In the genomic region with DNA sequence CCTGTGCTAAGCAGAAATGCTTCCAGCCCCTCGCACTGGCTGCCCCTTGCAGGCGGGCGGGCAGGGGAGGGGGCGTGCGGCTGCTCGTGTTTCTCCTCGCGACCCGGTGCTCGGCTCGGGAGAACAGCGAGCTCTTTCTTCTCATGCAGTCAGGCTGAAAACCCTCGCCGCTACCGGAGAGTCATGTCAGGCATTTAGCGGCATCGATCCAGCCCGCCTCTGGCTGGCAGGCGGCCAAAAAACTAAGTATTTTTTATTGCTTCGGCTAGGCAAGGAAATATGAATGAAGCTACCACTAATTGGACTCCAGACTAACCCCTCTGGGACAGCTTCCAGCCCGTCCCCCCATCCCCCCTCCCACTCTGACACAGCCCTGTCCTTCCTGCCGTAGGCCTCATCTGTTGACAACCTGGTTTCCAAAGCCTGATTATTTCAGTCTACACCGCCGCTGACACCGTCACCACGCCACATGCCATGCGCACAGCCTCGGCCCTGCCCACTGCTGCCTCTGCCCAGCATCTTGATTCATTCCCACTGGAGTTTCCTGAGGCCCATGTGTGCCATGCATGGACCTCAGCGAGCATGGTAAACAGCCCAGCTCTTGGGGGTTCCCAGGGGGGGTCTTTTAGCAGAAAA, we compare ENCODE assay signal across 8 cellular contexts. TPM values are rescaled to one million over a fixed set of nuclear protein-coding genes. Genes with fewer than 3 reads are reported as not detected.
DNase-seq lines count a peak whose midpoint lies in the region; ATAC-seq and TF ChIP-seq lines count a peak whose summit lies in the region.

No MANE protein-coding gene starts in this region.

- peak overlapping the region; percentile 56 for H3K4me3 Mint-ChIP-seq in Calu3 (ENCODE audit: low read depth, unreplicated experiment)

- H4K20me1 ChIP-seq in neural cell (ENCODE audit: insufficient read depth) = no peaks in the 10 kb centered on the region

- TF ChIP-seq CTCF in Calu3 (IDR thresholded peaks at IDR 0.05; ENCODE audit: unreplicated experiment) = no peak
- TF ChIP-seq CTCF in neural cell (IDR thresholded peaks at IDR 0.05; ENCODE audit: poor library complexity, severe bottlenecking) = no peak

- H3K36me3 Mint-ChIP-seq in Calu3 (ENCODE audit: insufficient read depth, unreplicated experiment) = peaks cover 26% of the 10 kb centered on the region

- DNase-seq in Calu3 = peak; percentile 91
- peak; percentile 93 for DNase-seq in NCI-H345 treated with DMSO at 0.1 percent for 48 hours (lab: John Stamatoyannopoulos, UW; ENCODE audit: unreplicated experiment)
- peak; percentile 88 for DNase-seq in epidermal melanocyte (ENCODE audit: insufficient read length, low spot score)
- no peak for DNase-seq in NAMALWA (ENCODE audit: low spot score)
- DNase-seq in HCEC 1CT = no peak
- DNase-seq in activated CD4-positive, CD25-positive, alpha-beta regulatory T cell treated with anti-CD3 and anti-CD28 coated beads, Interleukin-2, amount 50 U/mL, for 72 hours = no peak

- no TSS peak for BruUV-seq in Calu3 (replicated peaks; lab: Mats Ljungman, UMichigan)

- no peak for ATAC-seq in GM21367 (IDR thresholded peaks at IDR 0.05; ENCODE audit: unreplicated experiment)

- H3K79me2 ChIP-seq in neural cell (replicated peaks; ENCODE audit: insufficient read depth, low read length) = peaks cover 3% of the 10 kb centered on the region

- TF ChIP-seq EP300 in neural cell (conservative IDR thresholded peaks at IDR 0.05; ENCODE audit: poor library complexity, severe bottlenecking) = no peak

- H3K27ac ChIP-seq in neural cell (ENCODE audit: low read length) = peak overlapping the region; percentile 65

- H3K27me3 ChIP-seq in neural cell (ENCODE audit: insufficient read depth, low read depth, low read length) = no peaks in the 10 kb centered on the region

- peak overlapping the region; percentile 56 for H3K4me3 ChIP-seq in neural cell (ENCODE audit: low read length)

- H3K4me2 ChIP-seq in neural cell (ENCODE audit: low read length) = peak overlapping the region; percentile 22

- H3K27ac Mint-ChIP-seq in Calu3 (ENCODE audit: unreplicated experiment) = peak overlapping the region; percentile 23

- CTCF ChIA-PET in Calu3 (lab: Charles Lee) = interaction anchor here (0.5 to 2.0 kb wide), 10 partner anchors 9 to 584 kb away, joined by 3 to 8 read pairs (median 3); partner anchors contain the start of gene TLE3

- intact Hi-C loops in Calu3 (cut with micrococcal nuclease; ENCODE audit: unreplicated experiment) = loop anchor here (10.0 kb wide), 1 partner anchor 308 kb away; no protein-coding TSS in a partner anchor

- H3K9ac ChIP-seq in neural cell (ENCODE audit: low read length) = peak overlapping the region; percentile 50

- H3K27me3 Mint-ChIP-seq in Calu3 (ENCODE audit: unreplicated experiment) = no peaks in the 10 kb centered on the region

- no peaks in the 10 kb centered on the region for H3K9me2 ChIP-seq in neural cell (ENCODE audit: insufficient read depth, low read length)

- no peak overlapping the region for H2AFZ ChIP-seq in neural cell (ENCODE audit: low read depth, low read length)

- H3K36me3 ChIP-seq in neural cell (ENCODE audit: insufficient read depth, low read length) = peaks cover 5% of the 10 kb centered on the region

- H3K9me3 ChIP-seq in neural cell (ENCODE audit: low read length) = no peaks in the 10 kb centered on the region

- H3K4me1 Mint-ChIP-seq in Calu3 (ENCODE audit: low read depth, unreplicated experiment) = peaks cover 27% of the 10 kb centered on the region

- TF ChIP-seq RAD21 in neural cell (conservative IDR thresholded peaks at IDR 0.05) = peak; percentile 47

- H3F3A ChIP-seq in neural cell (ENCODE audit: insufficient read depth, low read length, poor library complexity, severe bottlenecking) = no peaks in the 10 kb centered on the region

- H3K9me3 Mint-ChIP-seq in Calu3 (ENCODE audit: low read depth, unreplicated experiment) = no peaks in the 10 kb centered on the region

TF ChIP-seq in neural cell, 6 proteins besides CTCF, POLR2A, EP300 and RAD21:
- no peak for TF ChIP-seq EZH2 (IDR thresholded peaks at IDR 0.05; ENCODE audit: borderline replicate concordance, insufficient read depth, low read length, poor library complexity, severe bottlenecking)
- TF ChIP-seq MXI1 (conservative IDR thresholded peaks at IDR 0.05; ENCODE audit: poor library complexity, severe bottlenecking) = no peak
- TF ChIP-seq, protein P1, sequence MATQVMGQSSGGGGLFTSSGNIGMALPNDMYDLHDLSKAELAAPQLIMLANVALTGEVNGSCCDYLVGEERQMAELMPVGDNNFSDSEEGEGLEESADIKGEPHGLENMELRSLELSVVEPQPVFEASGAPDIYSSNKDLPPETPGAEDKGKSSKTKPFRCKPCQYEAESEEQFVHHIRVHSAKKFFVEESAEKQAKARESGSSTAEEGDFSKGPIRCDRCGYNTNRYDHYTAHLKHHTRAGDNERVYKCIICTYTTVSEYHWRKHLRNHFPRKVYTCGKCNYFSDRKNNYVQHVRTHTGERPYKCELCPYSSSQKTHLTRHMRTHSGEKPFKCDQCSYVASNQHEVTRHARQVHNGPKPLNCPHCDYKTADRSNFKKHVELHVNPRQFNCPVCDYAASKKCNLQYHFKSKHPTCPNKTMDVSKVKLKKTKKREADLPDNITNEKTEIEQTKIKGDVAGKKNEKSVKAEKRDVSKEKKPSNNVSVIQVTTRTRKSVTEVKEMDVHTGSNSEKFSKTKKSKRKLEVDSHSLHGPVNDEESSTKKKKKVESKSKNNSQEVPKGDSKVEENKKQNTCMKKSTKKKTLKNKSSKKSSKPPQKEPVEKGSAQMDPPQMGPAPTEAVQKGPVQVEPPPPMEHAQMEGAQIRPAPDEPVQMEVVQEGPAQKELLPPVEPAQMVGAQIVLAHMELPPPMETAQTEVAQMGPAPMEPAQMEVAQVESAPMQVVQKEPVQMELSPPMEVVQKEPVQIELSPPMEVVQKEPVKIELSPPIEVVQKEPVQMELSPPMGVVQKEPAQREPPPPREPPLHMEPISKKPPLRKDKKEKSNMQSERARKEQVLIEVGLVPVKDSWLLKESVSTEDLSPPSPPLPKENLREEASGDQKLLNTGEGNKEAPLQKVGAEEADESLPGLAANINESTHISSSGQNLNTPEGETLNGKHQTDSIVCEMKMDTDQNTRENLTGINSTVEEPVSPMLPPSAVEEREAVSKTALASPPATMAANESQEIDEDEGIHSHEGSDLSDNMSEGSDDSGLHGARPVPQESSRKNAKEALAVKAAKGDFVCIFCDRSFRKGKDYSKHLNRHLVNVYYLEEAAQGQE (IDR thresholded peaks at IDR 0.05; ENCODE audit: borderline replicate concordance) = peak; percentile 39
- TF ChIP-seq POLR2AphosphoS5 (IDR thresholded peaks at IDR 0.05) = peak; percentile 39
- no peak for TF ChIP-seq TAF1 (IDR thresholded peaks at IDR 0.05; ENCODE audit: low read depth)
- TF ChIP-seq SMC3 (conservative IDR thresholded peaks at IDR 0.05; ENCODE audit: poor library complexity) = peak; percentile 42

RNA-seq across cellular contexts. Expression of gene TLE3, which starts 35.3 kb away (rescaled TPM):
- 53.5 and 54.8 TPM in 2 replicates for total RNA-seq in Calu3 (2022)
- polyA plus RNA-seq in neural cell = 22.8 and 27.6 TPM in 2 replicates
- polyA minus RNA-seq in neural cell = 19.8 and 23.6 TPM in 2 replicates

Comparison
In these comparisons a context has a peak if more than half of its experiments do, and no peak if none do; other contexts are left out.
1. DNase-seq: peak in Calu3 (single experiment), NCI-H345 treated with DMSO at 0.1 percent for 48 hours (single experiment) and epidermal melanocyte (single experiment); none in NAMALWA (single experiment), HCEC 1CT (single experiment) and activated CD4-positive, CD25-positive, alpha-beta regulatory T cell treated with anti-CD3 and anti-CD28 coated beads, Interleukin-2, amount 50 U/mL, for 72 hours (single experiment).